ENCODE assay signal across 9 cellular contexts in genomic region chr11:118998822-118999221, GRCh38. TPM values are rescaled to one million over a fixed set of nuclear protein-coding genes. Genes with fewer than 3 reads are reported as not detected.
A peak's percentile ranks its signal among the peaks of the same experiment; 100 is the strongest.
DNase-seq lines count a peak whose midpoint lies in the region; ATAC-seq and TF ChIP-seq lines count a peak whose summit lies in the region.
"Had no signal": no experiment of that assay in that cellular context is flagged by ENCODE, and none has a peak within 500 bp of the region (broad histone marks: within the 10 kb centered on the region; RNA-seq: fewer than 3 reads in every experiment).

No MANE protein-coding gene starts in this region.

- H3K27me3 Mint-ChIP-seq in CD8-positive, alpha-beta T cell (ENCODE audit: low read depth) = no peaks in the 10 kb centered on the region
- H3K27me3 Mint-ChIP-seq in chondrocyte (ENCODE audit: low read depth) = no peaks in the 10 kb centered on the region

- peaks cover 36% of the 10 kb centered on the region for H3K4me1 Mint-ChIP-seq in CD8-positive, alpha-beta T cell (ENCODE audit: low read depth)
- peaks cover 32% of the 10 kb centered on the region for H3K4me1 Mint-ChIP-seq in chondrocyte (ENCODE audit: low read depth)

- ATAC-seq in CD8-positive, alpha-beta T cell = no peak

- H3K4me1 ChIP-seq in CD8-positive, alpha-beta T cell (ENCODE audit: insufficient read depth, low read length) = peaks cover 23% of the 10 kb centered on the region

- peaks cover 13% of the 10 kb centered on the region for H3K36me3 ChIP-seq in CD8-positive, alpha-beta T cell (ENCODE audit: insufficient read depth, low read length)

- intact Hi-C loops in CD8-positive, alpha-beta T cell (cut with DNase I, micrococcal nuclease) = loop anchor here (1.0 to 5.0 kb wide), 6 partner anchors 19 to 434 kb away; partner anchors contain the start of genes RPS25 (in 2 of the 2), TRAPPC4 (in 2 of the 2), DDX6 (in 1 of the 2) and IFT46 (in 1 of the 2)

- peak overlapping the region; percentile 84 for H3K4me3 Mint-ChIP-seq in CD8-positive, alpha-beta T cell
- H3K4me3 Mint-ChIP-seq in chondrocyte (ENCODE audit: unreplicated experiment) = peak overlapping the region; percentile 96

- no peak for DNase-seq in CD8-positive, alpha-beta T cell
- peak; percentile 68 for DNase-seq in LHCN-M2 (ENCODE audit: low read depth)
- no peak for DNase-seq in chondrocyte (ENCODE audit: low spot score)
- peak; percentile 43 for DNase-seq in mucosa of gallbladder (ENCODE audit: low spot score)
- no peak for DNase-seq in HuH-7 (ENCODE audit: low spot score)
- DNase-seq in cerebellar nuclear complex (lab: John Stamatoyannopoulos, UW) = no peak
- no peak for DNase-seq in activated effector memory CD4-positive, alpha-beta T cell treated with anti-CD3 and anti-CD28 coated beads, Interleukin-2, amount 50 U/mL, for 16 hours
- DNase-seq in hippocampal formation (lab: John Stamatoyannopoulos, UW) = no peak

- peak overlapping the region; percentile 95 for H3K4me3 ChIP-seq in CD8-positive, alpha-beta T cell (ENCODE audit: low read depth, low read length)

- TF ChIP-seq CTCF in CD8-positive, alpha-beta T cell (IDR thresholded peaks at IDR 0.05) = no peak
- no peak for TF ChIP-seq CTCF in chondrocyte (IDR thresholded peaks at IDR 0.05)

- peak overlapping the region; percentile 88 for H3K27ac Mint-ChIP-seq in CD8-positive, alpha-beta T cell
- peak overlapping the region; percentile 90 for H3K27ac Mint-ChIP-seq in chondrocyte (ENCODE audit: unreplicated experiment)

- H3K27me3 ChIP-seq in CD8-positive, alpha-beta T cell (ENCODE audit: insufficient read depth, low read length) = no peaks in the 10 kb centered on the region

- POLR2A ChIA-PET in CD8-positive, alpha-beta T cell (lab: Charles Lee) = interaction anchor here (1.5 to 2.9 kb wide), 4 partner anchors 13 to 103 kb away, joined by 3 to 15 read pairs (median 8); partner anchors contain the start of genes DPAGT1, RPS25 and TRAPPC4

- no peaks in the 10 kb centered on the region for H3K9me3 Mint-ChIP-seq in CD8-positive, alpha-beta T cell
- H3K9me3 Mint-ChIP-seq in chondrocyte (ENCODE audit: low read depth) = no peaks in the 10 kb centered on the region

- CTCF ChIA-PET in CD8-positive, alpha-beta T cell (lab: Charles Lee) = interaction anchor here (1.0 to 1.6 kb wide), 5 partner anchors 16 to 390 kb away, joined by 3 to 5 read pairs (median 3); no protein-coding TSS in a partner anchor

- no peaks in the 10 kb centered on the region for H3K9me3 ChIP-seq in CD8-positive, alpha-beta T cell (ENCODE audit: low read length)

- H3K27ac ChIP-seq in CD8-positive, alpha-beta T cell (ENCODE audit: low read depth, low read length) = peak overlapping the region; percentile 59

- H3K36me3 Mint-ChIP-seq in CD8-positive, alpha-beta T cell = peaks cover 50% of the 10 kb centered on the region
- H3K36me3 Mint-ChIP-seq in chondrocyte (ENCODE audit: low read depth) = peaks cover 4% of the 10 kb centered on the region

RNA-seq across cellular contexts. Expression of gene CENATAC, which starts 0.9 kb away (rescaled TPM):
- total RNA-seq in CD8-positive, alpha-beta T cell = 100 to 1,000 TPM; 103 to 116 TPM
- total RNA-seq in LHCN-M2 (2014; rRNA removed) (15.3 and 20.1 TPM in 2 replicates), chondrocyte (16.6 to 30.0 TPM (median 16.7 TPM) in 3 replicates), mucosa of gallbladder (23.2 TPM)
- polyA plus RNA-seq in LHCN-M2 (2012) = 11.1 TPM

RNA-seq across cellular contexts. Expression of gene RPS25, which starts 19.3 kb away (rescaled TPM):
- 1,000 to 10,000 TPM; 2,737 to 2,869 TPM for total RNA-seq in CD8-positive, alpha-beta T cell
- total RNA-seq in LHCN-M2 (2014; rRNA removed) (627 and 1,078 TPM in 2 replicates), chondrocyte (600 to 777 TPM (median 609 TPM) in 3 replicates), mucosa of gallbladder (662 TPM)
- 844 TPM for polyA plus RNA-seq in LHCN-M2 (2012)

RNA-seq across cellular contexts. Expression of gene TRAPPC4, which starts 19.7 kb away (rescaled TPM):
- 10 to 100 TPM; 65.6 to 73.3 TPM for total RNA-seq in CD8-positive, alpha-beta T cell
- total RNA-seq in LHCN-M2 (2014; rRNA removed) (72.8 and 82.6 TPM in 2 replicates), chondrocyte (73.0 to 78.8 TPM (median 75.0 TPM) in 3 replicates), mucosa of gallbladder (82.6 TPM)
- 83.7 TPM for polyA plus RNA-seq in LHCN-M2 (2012)

RNA-seq across cellular contexts. Expression of gene FOXR1, which starts 27.3 kb away (rescaled TPM):
- total RNA-seq in CD8-positive, alpha-beta T cell = not detected
- total RNA-seq in LHCN-M2 (2014; rRNA removed) (not detected in 2 replicates), chondrocyte (not detected in 3 replicates), mucosa of gallbladder (not detected)
- not detected for polyA plus RNA-seq in LHCN-M2 (2012)
- total RNA-seq: temporal lobe had no signal

RNA-seq across cellular contexts. Expression of gene SLC37A4, which starts 31.9 kb away (rescaled TPM):
- 1 to 10 TPM; 4.0 to 4.6 TPM for total RNA-seq in CD8-positive, alpha-beta T cell
- 16.4 and 21.5 TPM in 2 replicates for total RNA-seq in LHCN-M2 (2014; rRNA removed)
- 8.2 TPM for polyA plus RNA-seq in LHCN-M2 (2012)
- 13.6 to 15.6 TPM (median 13.9 TPM) in 3 replicates for total RNA-seq in chondrocyte
- 64.3 TPM for total RNA-seq in mucosa of gallbladder

Comparison
In these comparisons a context has a peak if more than half of its experiments do, and no peak if none do; other contexts are left out.
1. DNase-seq: peak in LHCN-M2 (single experiment) and mucosa of gallbladder (single experiment); none in CD8-positive, alpha-beta T cell (0 of 7), chondrocyte (single experiment), HuH-7 (single experiment), cerebellar nuclear complex (0 of 2), activated effector memory CD4-positive, alpha-beta T cell treated with anti-CD3 and anti-CD28 coated beads, Interleukin-2, amount 50 U/mL, for 16 hours (single experiment) and hippocampal formation (0 of 2).